ENCODE assay signal across 1 cellular context in genomic region chr10:17456032-17456548, GRCh38.
TF ChIP-seq lines count a peak whose summit lies in the region.

No MANE protein-coding gene starts in this region.

TF ChIP-seq in K562, 482 proteins besides CTCF, POLR2A, EP300 and RAD21 (continued from another document):
- TF ChIP-seq CREB3 (tag; conservative IDR thresholded peaks at IDR 0.05; ENCODE audit: low read depth): no peak
- no peak for TF ChIP-seq ILK (tag; IDR thresholded peaks at IDR 0.05; ENCODE audit: borderline replicate concordance, low read depth)
- TF ChIP-seq ETV6 (IDR thresholded peaks at IDR 0.05; ENCODE audit: borderline replicate concordance in 1 of 2, low read depth in 2 of 2, low read length in 1 of 2): no peak
- no peak for TF ChIP-seq ETV6 (CRISPR knock-in tag; IDR thresholded peaks at IDR 0.05; ENCODE audit: borderline replicate concordance)
- TF ChIP-seq BRD4 (IDR thresholded peaks at IDR 0.05): no peak
- TF ChIP-seq TCFL5 (CRISPR knock-in tag; conservative IDR thresholded peaks at IDR 0.05): no peak
- no peak for TF ChIP-seq ZNF324 (CRISPR knock-in tag; IDR thresholded peaks at IDR 0.05)
- no peak for TF ChIP-seq PURB (CRISPR knock-in tag; IDR thresholded peaks at IDR 0.05; ENCODE audit: low read depth)
- no peak for TF ChIP-seq MED1 (CRISPR knock-in tag; IDR thresholded peaks at IDR 0.05; ENCODE audit: borderline replicate concordance)
- TF ChIP-seq IRF1 (CRISPR knock-in tag; IDR thresholded peaks at IDR 0.05; ENCODE audit: borderline replicate concordance): no peak
- no peak for TF ChIP-seq E2F3 (CRISPR knock-in tag; IDR thresholded peaks at IDR 0.05)
- TF ChIP-seq NFATC3 (IDR thresholded peaks at IDR 0.05): no peak
- TF ChIP-seq, protein P1, sequence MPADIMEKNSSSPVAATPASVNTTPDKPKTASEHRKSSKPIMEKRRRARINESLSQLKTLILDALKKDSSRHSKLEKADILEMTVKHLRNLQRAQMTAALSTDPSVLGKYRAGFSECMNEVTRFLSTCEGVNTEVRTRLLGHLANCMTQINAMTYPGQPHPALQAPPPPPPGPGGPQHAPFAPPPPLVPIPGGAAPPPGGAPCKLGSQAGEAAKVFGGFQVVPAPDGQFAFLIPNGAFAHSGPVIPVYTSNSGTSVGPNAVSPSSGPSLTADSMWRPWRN (IDR thresholded peaks at IDR 0.05; ENCODE audit: low read depth): no peak
- no peak for TF ChIP-seq U2AF1 (optimal IDR thresholded peaks at IDR 0.05; ENCODE audit: low read depth, low read length)
- no peak for TF ChIP-seq ZNF316 (IDR thresholded peaks at IDR 0.05)
- no peak for TF ChIP-seq THAP12 (CRISPR knock-in tag; IDR thresholded peaks at IDR 0.05)
- TF ChIP-seq MTA1 (IDR thresholded peaks at IDR 0.05; ENCODE audit: borderline replicate concordance): no peak
- no peak for TF ChIP-seq HMBOX1 (IDR thresholded peaks at IDR 0.05)
- no peak for TF ChIP-seq NBN (IDR thresholded peaks at IDR 0.05; ENCODE audit: low read depth)
- no peak for TF ChIP-seq EP400 (IDR thresholded peaks at IDR 0.05)
- no peak for TF ChIP-seq RNF2 (IDR thresholded peaks at IDR 0.05)
- no peak for TF ChIP-seq ESRRB (CRISPR knock-in tag; IDR thresholded peaks at IDR 0.05; ENCODE audit: borderline replicate concordance)
- TF ChIP-seq SMARCB1 (IDR thresholded peaks at IDR 0.05; ENCODE audit: insufficient read length, low read depth): peak; percentile 59
- TF ChIP-seq HEY1 (CRISPR knock-in tag; IDR thresholded peaks at IDR 0.05; ENCODE audit: borderline replicate concordance): no peak
- TF ChIP-seq, protein P2, sequence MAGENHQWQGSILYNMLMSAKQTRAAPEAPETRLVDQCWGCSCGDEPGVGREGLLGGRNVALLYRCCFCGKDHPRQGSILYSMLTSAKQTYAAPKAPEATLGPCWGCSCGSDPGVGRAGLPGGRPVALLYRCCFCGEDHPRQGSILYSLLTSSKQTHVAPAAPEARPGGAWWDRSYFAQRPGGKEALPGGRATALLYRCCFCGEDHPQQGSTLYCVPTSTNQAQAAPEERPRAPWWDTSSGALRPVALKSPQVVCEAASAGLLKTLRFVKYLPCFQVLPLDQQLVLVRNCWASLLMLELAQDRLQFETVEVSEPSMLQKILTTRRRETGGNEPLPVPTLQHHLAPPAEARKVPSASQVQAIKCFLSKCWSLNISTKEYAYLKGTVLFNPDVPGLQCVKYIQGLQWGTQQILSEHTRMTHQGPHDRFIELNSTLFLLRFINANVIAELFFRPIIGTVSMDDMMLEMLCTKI (IDR thresholded peaks at IDR 0.05; ENCODE audit: partially characterized antibody): no peak
- TF ChIP-seq, protein P3, sequence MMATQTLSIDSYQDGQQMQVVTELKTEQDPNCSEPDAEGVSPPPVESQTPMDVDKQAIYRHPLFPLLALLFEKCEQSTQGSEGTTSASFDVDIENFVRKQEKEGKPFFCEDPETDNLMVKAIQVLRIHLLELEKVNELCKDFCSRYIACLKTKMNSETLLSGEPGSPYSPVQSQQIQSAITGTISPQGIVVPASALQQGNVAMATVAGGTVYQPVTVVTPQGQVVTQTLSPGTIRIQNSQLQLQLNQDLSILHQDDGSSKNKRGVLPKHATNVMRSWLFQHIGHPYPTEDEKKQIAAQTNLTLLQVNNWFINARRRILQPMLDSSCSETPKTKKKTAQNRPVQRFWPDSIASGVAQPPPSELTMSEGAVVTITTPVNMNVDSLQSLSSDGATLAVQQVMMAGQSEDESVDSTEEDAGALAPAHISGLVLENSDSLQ (IDR thresholded peaks at IDR 0.05): peak; percentile 55
- TF ChIP-seq ZNF75A (CRISPR knock-in tag; IDR thresholded peaks at IDR 0.05): no peak
- TF ChIP-seq FUS (optimal IDR thresholded peaks at IDR 0.05; ENCODE audit: low read depth, low read length): no peak
- no peak for TF ChIP-seq ZHX1 (conservative IDR thresholded peaks at IDR 0.05; ENCODE audit: low read length)
- TF ChIP-seq KLF13 (tag; IDR thresholded peaks at IDR 0.05; ENCODE audit: borderline replicate concordance, low read depth): no peak
- TF ChIP-seq ADNP (tag; IDR thresholded peaks at IDR 0.05): no peak
- TF ChIP-seq NONO (IDR thresholded peaks at IDR 0.05; ENCODE audit: low read depth in 2 of 2, low read length in 1 of 2): no peak
- no peak for TF ChIP-seq TARDBP (IDR thresholded peaks at IDR 0.05)
- no peak for TF ChIP-seq POLR2B (IDR thresholded peaks at IDR 0.05; ENCODE audit: low read depth, partially characterized antibody)
- no peak for TF ChIP-seq STAT5A (IDR thresholded peaks at IDR 0.05; ENCODE audit: borderline replicate concordance, low read length)
- no peak for TF ChIP-seq MECOM (CRISPR knock-in tag; IDR thresholded peaks at IDR 0.05)
- TF ChIP-seq ZNF12 (CRISPR knock-in tag; IDR thresholded peaks at IDR 0.05): no peak
